Comparison of ENCODE assay signal across 6 cellular contexts in genomic region chr10:104520653-104521052, GRCh38.
"Had no signal": no experiment of that assay in that cellular context is flagged by ENCODE, and none has a peak within 500 bp of the region (broad histone marks: within the 10 kb centered on the region; RNA-seq: fewer than 3 reads in every experiment).

No MANE protein-coding gene starts in this region.

- H3K4me2 ChIP-seq: GM23338 had no signal

- H3K4me3 Mint-ChIP-seq: GM23338, H9, IgD-negative memory B cell had no signal

- H3K27ac Mint-ChIP-seq: GM23338, IgD-negative memory B cell had no signal

- H3K27ac ChIP-seq: HL-60 had no signal

- H3K4me1 Mint-ChIP-seq: IgD-negative memory B cell had no signal

- H3K36me3 Mint-ChIP-seq: IgD-negative memory B cell had no signal

- H3K9me3 Mint-ChIP-seq: GM23338, H9, IgD-negative memory B cell had no signal

- H3K4me3 ChIP-seq: GM23338 had no signal

- H2AFZ ChIP-seq: GM23338 had no signal

- DNase-seq: H9, HCEC 1CT, KBM-7 had no signal
